9 cellular contexts compared by ENCODE assay signal in the genomic region with DNA sequence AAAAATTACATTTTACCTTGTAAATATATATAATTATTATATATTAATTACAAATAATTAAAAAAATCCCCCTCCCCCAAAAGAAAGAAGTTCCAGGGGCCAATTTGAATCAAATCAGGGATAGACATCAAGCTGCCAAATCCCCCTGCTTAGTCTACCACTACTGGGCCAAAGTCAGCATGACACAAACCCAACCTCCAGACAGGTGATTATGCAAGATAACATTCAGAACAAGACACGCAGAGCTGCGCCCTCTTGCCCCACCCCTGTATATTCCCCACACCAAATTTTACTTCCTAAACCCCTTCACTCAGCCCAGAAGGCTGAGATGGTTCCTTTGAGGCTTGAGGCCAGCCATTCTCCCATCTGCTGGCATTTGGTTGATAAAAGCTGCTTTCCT.
"Had no signal": no experiment of that assay in that cellular context is flagged by ENCODE, and none has a peak within 500 bp of the region (broad histone marks: within the 10 kb centered on the region; RNA-seq: fewer than 3 reads in every experiment).

No MANE protein-coding gene starts in this region.

- H3K27ac Mint-ChIP-seq: HFFc6, IgD-negative memory B cell had no signal

- H3K36me3 Mint-ChIP-seq: IgD-negative memory B cell had no signal

- H3K4me3 ChIP-seq: HAP-1 had no signal

- DNase-seq: GOT3, H7, HFFc6, KG1 had no signal

- H3K27me3 Mint-ChIP-seq: IgD-negative memory B cell had no signal

- H3K4me1 ChIP-seq: HAP-1 had no signal

- H3K9me3 ChIP-seq: HAP-1 had no signal

- H3K4me3 Mint-ChIP-seq: HFFc6, IgD-negative memory B cell had no signal

- ATAC-seq: HCT116, HepG2 had no signal

- H3K27ac ChIP-seq: HL-60 had no signal

- H3K36me3 ChIP-seq: HAP-1 had no signal

- FAIRE-seq: HepG2 had no signal

- H3K4me1 Mint-ChIP-seq: IgD-negative memory B cell had no signal
